In genomic region chr7:901041-901387, GRCh38 we compare ENCODE assay signal across 17 cellular contexts. TPM values are rescaled to one million over a fixed set of nuclear protein-coding genes. Genes with fewer than 3 reads are reported as not detected.
DNase-seq lines count a peak whose midpoint lies in the region; ATAC-seq and TF ChIP-seq lines count a peak whose summit lies in the region.
"Had no signal": no experiment of that assay in that cellular context is flagged by ENCODE, and none has a peak within 500 bp of the region (broad histone marks: within the 10 kb centered on the region; RNA-seq: fewer than 3 reads in every experiment).

No MANE protein-coding gene starts in this region.

- H3K18ac ChIP-seq in mesenchymal stem cell (ENCODE audit: low read depth in 1 of 2, low read length in 2 of 2) = peak overlapping the region; percentile 40 to 73

- peak overlapping the region; percentile 6 to 7 for H2BK12ac ChIP-seq in mesenchymal stem cell (ENCODE audit: low read length in 2 of 2)

- no peak overlapping the region for H3K9ac ChIP-seq in mesenchymal stem cell (ENCODE audit: low read length)

- no peaks in the 10 kb centered on the region for H3K27me3 ChIP-seq in right cardiac atrium (ENCODE audit: control insufficient read depth, insufficient read depth)
- H3K27me3 ChIP-seq in right atrium auricular region = no peaks in the 10 kb centered on the region
- peaks cover 21 to 23% of the 10 kb centered on the region in 2 experiments for H3K27me3 ChIP-seq in mesenchymal stem cell (ENCODE audit: control insufficient read depth in 1 of 2, insufficient read depth in 1 of 2, low read length in 2 of 2)
- H3K27me3 ChIP-seq in tibial nerve = peaks cover 0 to 7% of the 10 kb centered on the region in 2 donors
- H3K27me3 ChIP-seq: breast epithelium, upper lobe of right lung had no signal

- H3K4me2 ChIP-seq in mesenchymal stem cell (ENCODE audit: low read length, poor library complexity, severe bottlenecking) = no peak overlapping the region

- 78% methylated on average over 8 of the region's 8 CpGs for WGBS in right cardiac atrium
- WGBS in mesenchymal stem cell = 89% methylated on average over 8 of the region's 8 CpGs
- WGBS in tibial nerve, 2 donors = 33 to 49% methylated on average over 5 to 7 of the region's 8 CpGs

- H2BK120ac ChIP-seq in mesenchymal stem cell (ENCODE audit: low read depth, low read length) = no peak overlapping the region

- H3K27me3 Mint-ChIP-seq in nephron progenitor cell (ENCODE audit: low read depth, poor library complexity) = peaks cover 35% of the 10 kb centered on the region
- no peaks in the 10 kb centered on the region for H3K27me3 Mint-ChIP-seq in naive thymus-derived CD8-positive, alpha-beta T cell
- H3K27me3 Mint-ChIP-seq: natural killer cell treated with Interleukin-12 subunit alpha and Interleukin-12 subunit beta and Interleukin-15 and Interleukin-18, amount 100 ng/mL, for 72 hours had no signal

- H3K14ac ChIP-seq in mesenchymal stem cell (ENCODE audit: low read length in 2 of 2) = no peak overlapping the region

- H3K4me3 Mint-ChIP-seq in nephron progenitor cell = no peak overlapping the region
- H3K4me3 Mint-ChIP-seq in naive thymus-derived CD8-positive, alpha-beta T cell = no peak overlapping the region
- H3K4me3 Mint-ChIP-seq: CD8-positive, alpha-beta T cell; immature natural killer cell; natural killer cell treated with Interleukin-12 subunit alpha and Interleukin-12 subunit beta and Interleukin-15 and Interleukin-18, amount 100 ng/mL, for 72 hours had no signal

- H3K36me3 Mint-ChIP-seq in nephron progenitor cell (ENCODE audit: low read depth) = peaks cover 5% of the 10 kb centered on the region
- H3K36me3 Mint-ChIP-seq in naive thymus-derived CD8-positive, alpha-beta T cell = peaks cover 4 to 21% (median 7%) of the 10 kb centered on the region in 3 donors

- H3K27ac ChIP-seq in right cardiac atrium (ENCODE audit: low read length) (no peak overlapping the region), right atrium auricular region (no peak overlapping the region), angular gyrus (ENCODE audit: low read depth, low read length) (peak overlapping the region; percentile 1), mesenchymal stem cell (ENCODE audit: low read length, poor library complexity, severe bottlenecking) (no peak overlapping the region), tibial nerve (peak overlapping the region; percentile 68 to 81 (median 76))
- H3K27ac ChIP-seq: breast epithelium, psoas muscle, upper lobe of right lung had no signal

- intact Hi-C loops in right cardiac atrium (cut with DNase I) = no loop called here

- H3K4me1 ChIP-seq in right cardiac atrium (ENCODE audit: control insufficient read depth, insufficient read depth, low read length) (no peaks in the 10 kb centered on the region), right atrium auricular region (peaks cover 0 to 25% of the 10 kb centered on the region in 2 donors), mesenchymal stem cell (ENCODE audit: control insufficient read depth, insufficient read depth, low read depth, low read length) (peaks cover 17% of the 10 kb centered on the region), tibial nerve (peaks cover 0 to 57% (median 14%) of the 10 kb centered on the region in 4 donors)
- H3K4me1 ChIP-seq: breast epithelium, psoas muscle had no signal

- H3K4me3 ChIP-seq in right cardiac atrium (ENCODE audit: low read length) (no peak overlapping the region), right atrium auricular region (no peak overlapping the region), mesenchymal stem cell (ENCODE audit: insufficient read depth in 1 of 2, low read depth in 1 of 2, low read length in 2 of 2) (no peak overlapping the region), tibial nerve (no peak overlapping the region)
- H3K4me3 ChIP-seq: breast epithelium, esophagus squamous epithelium, psoas muscle, upper lobe of right lung had no signal

- H3K23ac ChIP-seq in mesenchymal stem cell (ENCODE audit: low read length in 2 of 2) = no peak overlapping the region

- H3K79me1 ChIP-seq in mesenchymal stem cell (replicated peaks; ENCODE audit: low read length, poor library complexity, severe bottlenecking) = no peaks in the 10 kb centered on the region

- DNase-seq in right cardiac atrium (peak in 2 of 3 donors; percentile 57 to 62), right atrium auricular region (ENCODE audit: low spot score) (no peak), mesenchymal stem cell (no peak), tibial nerve (ENCODE audit: low spot score in 2 of 2) (no peak), nephron progenitor cell (no peak)
- DNase-seq in naive thymus-derived CD8-positive, alpha-beta T cell = no peak
- DNase-seq: esophagus squamous epithelium; NCI-H1694; NK-92 treated with Interleukin-12 subunit alpha and Interleukin-12 subunit beta, amount 100 ng/mL, for 24 hours had no signal

- TF ChIP-seq POLR2A in tibial nerve (IDR thresholded peaks at IDR 0.05) = no peak

- no peak overlapping the region for H2BK5ac ChIP-seq in mesenchymal stem cell (ENCODE audit: low read depth, low read length, poor library complexity, severe bottlenecking)

- no peak overlapping the region for H3K27ac Mint-ChIP-seq in nephron progenitor cell
- H3K27ac Mint-ChIP-seq in naive thymus-derived CD8-positive, alpha-beta T cell = no peak overlapping the region
- H3K27ac Mint-ChIP-seq: CD8-positive, alpha-beta T cell; immature natural killer cell; natural killer cell treated with Interleukin-12 subunit alpha and Interleukin-12 subunit beta and Interleukin-15 and Interleukin-18, amount 100 ng/mL, for 72 hours had no signal

- no peak overlapping the region for H2BK15ac ChIP-seq in mesenchymal stem cell (ENCODE audit: low read depth, poor library complexity, severe bottlenecking)

- H3K36me3 ChIP-seq in right atrium auricular region = peaks cover 17% of the 10 kb centered on the region
- H3K36me3 ChIP-seq in mesenchymal stem cell (ENCODE audit: control insufficient read depth in 1 of 2, insufficient read depth in 2 of 2, low read depth in 1 of 2, low read length in 2 of 2) = peaks cover 12 to 35% of the 10 kb centered on the region in 2 experiments
- peaks cover 0 to 40% (median 6%) of the 10 kb centered on the region in 3 donors for H3K36me3 ChIP-seq in tibial nerve
- H3K36me3 ChIP-seq: breast epithelium had no signal

- H3K4ac ChIP-seq in mesenchymal stem cell (ENCODE audit: low read depth in 1 of 2, low read length in 2 of 2) = peak overlapping the region; percentile 3 to 84

- TF ChIP-seq EP300 in tibial nerve (IDR thresholded peaks at IDR 0.05) = no peak

- H3K9me3 Mint-ChIP-seq in nephron progenitor cell = no peaks in the 10 kb centered on the region
- H3K9me3 Mint-ChIP-seq in naive thymus-derived CD8-positive, alpha-beta T cell = no peaks in the 10 kb centered on the region
- H3K9me3 Mint-ChIP-seq: CD8-positive, alpha-beta T cell; immature natural killer cell; natural killer cell treated with Interleukin-12 subunit alpha and Interleukin-12 subunit beta and Interleukin-15 and Interleukin-18, amount 100 ng/mL, for 72 hours had no signal

- no peaks in the 10 kb centered on the region for H3K9me3 ChIP-seq in right cardiac atrium (ENCODE audit: control insufficient read depth, low read length)
- H3K9me3 ChIP-seq in right atrium auricular region = no peaks in the 10 kb centered on the region
- no peaks in the 10 kb centered on the region for H3K9me3 ChIP-seq in mesenchymal stem cell (ENCODE audit: control insufficient read depth, low read length)
- no peaks in the 10 kb centered on the region for H3K9me3 ChIP-seq in tibial nerve
- H3K9me3 ChIP-seq: breast epithelium, esophagus squamous epithelium, psoas muscle, upper lobe of right lung had no signal

- peak overlapping the region; percentile 70 for H4K8ac ChIP-seq in mesenchymal stem cell (ENCODE audit: low read length)

- H2AFZ ChIP-seq in mesenchymal stem cell (ENCODE audit: low read depth, low read length) = no peak overlapping the region

- H3K4me1 Mint-ChIP-seq in nephron progenitor cell = peaks cover 16% of the 10 kb centered on the region
- H3K4me1 Mint-ChIP-seq in naive thymus-derived CD8-positive, alpha-beta T cell = no peaks in the 10 kb centered on the region

- ATAC-seq in right cardiac atrium (peak in 1 of 2 donors; percentile 15), HG02870 (IDR thresholded peaks at IDR 0.05; ENCODE audit: unreplicated experiment) (no peak)
- ATAC-seq in naive thymus-derived CD8-positive, alpha-beta T cell = no peak

- H2AK5ac ChIP-seq in mesenchymal stem cell (ENCODE audit: low read length, severe bottlenecking) = no peak overlapping the region

- POLR2A ChIA-PET in naive thymus-derived CD8-positive, alpha-beta T cell (lab: Charles Lee) = interaction anchor here (0.6 to 2.0 kb wide), 4 partner anchors 22 to 111 kb away, joined by 3 to 7 read pairs (median 5); partner anchors contain the start of gene GET4

- no peak for TF ChIP-seq CTCF in right atrium auricular region (IDR thresholded peaks at IDR 0.05)
- TF ChIP-seq CTCF in tibial nerve (IDR thresholded peaks at IDR 0.05) = no peak
- no peak for TF ChIP-seq CTCF in nephron progenitor cell (IDR thresholded peaks at IDR 0.05)

- peak overlapping the region; percentile 43 for H4K91ac ChIP-seq in mesenchymal stem cell (ENCODE audit: low read length)

RNA-seq across cellular contexts. Expression of gene GET4, which starts 24.7 kb away (rescaled TPM):
- total RNA-seq in right cardiac atrium = 10 to 100 TPM; 20.1 to 23.6 (median 22.2) TPM
- 22.2 TPM for polyA plus RNA-seq in right cardiac atrium
- 10 to 100 TPM; 16.1 to 19.7 TPM for total RNA-seq in right atrium auricular region
- polyA plus RNA-seq in mesenchymal stem cell (2013, experiment 1 of 2) = 23.7 TPM
- polyA plus RNA-seq in mesenchymal stem cell (2013, experiment 2 of 2) = 23.3 TPM
- total RNA-seq in tibial nerve = 10 to 100 TPM; 29.8 to 50.2 (median 38.3) TPM
- 10 to 100 TPM; 61.4 to 64.1 TPM for total RNA-seq in naive thymus-derived CD8-positive, alpha-beta T cell
- 10 to 100 TPM; 23.0 to 34.6 (median 23.6) TPM for polyA plus RNA-seq in naive thymus-derived CD8-positive, alpha-beta T cell

RNA-seq across cellular contexts. Expression of gene ADAP1, which starts 53.5 kb away (rescaled TPM):
- 1 to 10 TPM; 4.8 to 7.1 (median 6.4) TPM for total RNA-seq in right cardiac atrium
- polyA plus RNA-seq in right cardiac atrium = 8.4 TPM
- 1 to 10 TPM; 4.2 to 7.7 TPM for total RNA-seq in right atrium auricular region
- polyA plus RNA-seq in mesenchymal stem cell (2013, experiment 1 of 2) = 0.97 TPM
- 0.84 TPM for polyA plus RNA-seq in mesenchymal stem cell (2013, experiment 2 of 2)
- 10 to 100 TPM; 29.3 to 53.0 (median 39.6) TPM for total RNA-seq in tibial nerve
- 10 to 100 TPM; 12.4 to 14.5 TPM for total RNA-seq in naive thymus-derived CD8-positive, alpha-beta T cell
- polyA plus RNA-seq in naive thymus-derived CD8-positive, alpha-beta T cell = 10 to 100 TPM in 1 of 3 donors, 1 to 10 TPM in 2; 7.6 to 18.4 (median 8.2) TPM

Comparison
In these comparisons a context has a peak if more than half of its experiments do, and no peak if none do; other contexts are left out.
1. DNase-seq: peak in right cardiac atrium (2 of 3); none in right atrium auricular region (single experiment), mesenchymal stem cell (single experiment), tibial nerve (0 of 2), nephron progenitor cell (single experiment) and naive thymus-derived CD8-positive, alpha-beta T cell (0 of 10).
2. H3K27ac ChIP-seq: peak in angular gyrus (single experiment) and tibial nerve (4 of 4); none in right cardiac atrium (single experiment), right atrium auricular region (0 of 2) and mesenchymal stem cell (single experiment).